ENCODE assay signal across 21 cellular contexts in genomic region chr2:227423633-227424499, GRCh38. TPM values are rescaled to one million over a fixed set of nuclear protein-coding genes. Genes with fewer than 3 reads are reported as not detected.
DNase-seq lines count a peak whose midpoint lies in the region; ATAC-seq and FAIRE-seq lines count a peak whose summit lies in the region.
"Had no signal": no experiment of that assay in that cellular context is flagged by ENCODE, and none has a peak within 500 bp of the region (broad histone marks: within the 10 kb centered on the region; RNA-seq: fewer than 3 reads in every experiment).

No MANE protein-coding gene starts in this region.

- no peak for ATAC-seq in HG03442 (IDR thresholded peaks at IDR 0.05; ENCODE audit: unreplicated experiment)

- H3K4me3 ChIP-seq in neuronal stem cell (ENCODE audit: low read length in 2 of 2) (no peak overlapping the region), SJCRH30 (no peak overlapping the region)
- H3K4me3 ChIP-seq in effector memory CD4-positive, alpha-beta T cell (ENCODE audit: insufficient read depth, low read depth, low read length, poor library complexity, severe bottlenecking) = no peak overlapping the region

- H3K4me1 ChIP-seq in neuronal stem cell (ENCODE audit: control insufficient read depth in 2 of 2, insufficient read depth in 1 of 2, low read depth in 1 of 2, low read length in 2 of 2) (no peaks in the 10 kb centered on the region), SJCRH30 (no peaks in the 10 kb centered on the region)
- no peaks in the 10 kb centered on the region for H3K4me1 ChIP-seq in effector memory CD4-positive, alpha-beta T cell (ENCODE audit: control insufficient read depth, insufficient read depth, low read length, poor library complexity, severe bottlenecking)
- H3K4me1 ChIP-seq: BE2C had no signal

- DNase-seq in Ammon's horn (ENCODE audit: low spot score) (peak; percentile 39), SK-MEL-5 (ENCODE audit: low read depth, low spot score) (peak; percentile 39), frontal cortex (ENCODE audit: low spot score in 2 of 2) (no peak), neuronal stem cell (ENCODE audit: low spot score) (no peak), SJCRH30 (no peak), KBM-7 (no peak)
- DNase-seq in effector memory CD4-positive, alpha-beta T cell = no peak
- DNase-seq: BE2C; CD4-positive, alpha-beta memory T cell; DMS79 treated with DMSO at 0.1 percent for 48 hours; GDM1; NCI-H1436; NCI-H2029 treated with DMSO at 0.1 percent for 48 hours; NCI-H69; NK-92 treated with Interleukin-12 subunit alpha and Interleukin-12 subunit beta, amount 100 ng/mL, for 24 hours; OCI-M1; RPMI8226 had no signal

- no peak overlapping the region for H3K4me2 ChIP-seq in neuronal stem cell (ENCODE audit: insufficient read depth, low read length, poor library complexity, severe bottlenecking)

- H4K91ac ChIP-seq in neuronal stem cell (ENCODE audit: low read depth, low read length, poor library complexity) = no peak overlapping the region

- H3K9me3 ChIP-seq in neuronal stem cell (replicated peaks in 1 of 2; ENCODE audit: control insufficient read depth in 2 of 2, insufficient read depth in 1 of 2, low read depth in 1 of 2, low read length in 2 of 2) (no peaks in the 10 kb centered on the region), SJCRH30 (replicated peaks) (no peaks in the 10 kb centered on the region)
- no peaks in the 10 kb centered on the region for H3K9me3 ChIP-seq in effector memory CD4-positive, alpha-beta T cell (ENCODE audit: control insufficient read depth, low read length)
- H3K9me3 ChIP-seq: BE2C had no signal

- no peak overlapping the region for H2BK15ac ChIP-seq in neuronal stem cell (ENCODE audit: low read length)

- no peak overlapping the region for H3K14ac ChIP-seq in neuronal stem cell (ENCODE audit: low read length)

- no peaks in the 10 kb centered on the region for H3K36me3 ChIP-seq in neuronal stem cell (replicated peaks in 1 of 2; ENCODE audit: control insufficient read depth in 2 of 2, insufficient read depth in 2 of 2, low read length in 2 of 2)
- H3K36me3 ChIP-seq in effector memory CD4-positive, alpha-beta T cell (ENCODE audit: control insufficient read depth, insufficient read depth, low read length) = no peaks in the 10 kb centered on the region
- no peaks in the 10 kb centered on the region for H3K36me3 ChIP-seq in SJCRH30
- H3K36me3 ChIP-seq: BE2C had no signal

- H3K4ac ChIP-seq in neuronal stem cell (ENCODE audit: low read length) = no peak overlapping the region

- no peak overlapping the region for H2BK120ac ChIP-seq in neuronal stem cell (ENCODE audit: low read depth, low read length)

- no peak overlapping the region for H4K8ac ChIP-seq in neuronal stem cell (ENCODE audit: low read depth, low read length)

- H3K9ac ChIP-seq in neuronal stem cell (ENCODE audit: low read depth, low read length, poor library complexity) = no peak overlapping the region

- H2AK5ac ChIP-seq in neuronal stem cell (ENCODE audit: low read depth, low read length) = no peak overlapping the region

- no peak overlapping the region for H3K23ac ChIP-seq in neuronal stem cell (ENCODE audit: low read depth, low read length, poor library complexity)

- no peaks in the 10 kb centered on the region for H3K27me3 ChIP-seq in neuronal stem cell (ENCODE audit: control insufficient read depth in 3 of 3, insufficient read depth in 3 of 3, low read depth in 1 of 3, low read length in 3 of 3)
- H3K27me3 ChIP-seq in effector memory CD4-positive, alpha-beta T cell (replicated peaks; ENCODE audit: control insufficient read depth, insufficient read depth, low read length, poor library complexity, severe bottlenecking) = no peaks in the 10 kb centered on the region
- H3K27me3 ChIP-seq in SJCRH30 = no peaks in the 10 kb centered on the region
- H3K27me3 ChIP-seq: BE2C had no signal

- H2BK12ac ChIP-seq in neuronal stem cell (ENCODE audit: low read length) = no peak overlapping the region

- H2AFZ ChIP-seq in neuronal stem cell (ENCODE audit: low read length) = peak overlapping the region; percentile 53

- H3K27ac ChIP-seq in neuronal stem cell (replicated peaks; ENCODE audit: low read length) (no peak overlapping the region), SJCRH30 (no peak overlapping the region)
- H3K27ac ChIP-seq in effector memory CD4-positive, alpha-beta T cell (ENCODE audit: insufficient read depth, low read length, poor library complexity, severe bottlenecking) = no peak overlapping the region

- no peak overlapping the region for H3K18ac ChIP-seq in neuronal stem cell (ENCODE audit: low read length)

- in situ Hi-C loops in SK-MEL-5 (cut with HindIII; ENCODE audit: low pct_unique_long_range_greater_than_20kb, low sequenced_read_pairs) (no loop called here), KBM-7 (cut with MboI; ENCODE audit: low pct_unique_long_range_greater_than_20kb, low sequenced_read_pairs) (loop anchor here (25.0 kb wide), 1 partner anchor 287 kb away; no protein-coding TSS in a partner anchor)

- H3K79me1 ChIP-seq in neuronal stem cell (ENCODE audit: low read depth, low read length) = no peaks in the 10 kb centered on the region

- H2BK5ac ChIP-seq in neuronal stem cell (ENCODE audit: low read length) = no peak overlapping the region

- FAIRE-seq in frontal cortex (lab: Jason Lieb, UNC) = peak; percentile 39
- FAIRE-seq: H54 had no signal

- no CpG with 5 or more reads among the region's 10 CpGs for WGBS in neuronal stem cell (ENCODE audit: extremely low coverage in 2 of 2, insufficient read length in 2 of 2, insufficient replicate concordance in 1 of 2), 2 donors

RNA-seq across cellular contexts. Expression of gene SCYGR1, which starts 36.1 kb away (rescaled TPM):
- total RNA-seq in SK-MEL-5 (2014; rRNA removed; shearing (Covaris generic)) = not detected in 2 replicates
- not detected in 2 replicates for polyA plus RNA-seq in SK-MEL-5 (2015; cell fraction: cytosol; rRNA removed)
- not detected in 2 replicates for polyA plus RNA-seq in SK-MEL-5 (2015; cell fraction: nucleus; rRNA removed)
- not detected for total RNA-seq in frontal cortex
- not detected for polyA plus RNA-seq in neuronal stem cell (2013, experiment 1 of 2)
- polyA plus RNA-seq in neuronal stem cell (2013, experiment 2 of 2) = not detected
- not detected in 2 replicates for total RNA-seq in SJCRH30 (2014; rRNA removed; shearing (Covaris generic))
- total RNA-seq: A673; CD4-positive, alpha-beta memory T cell; LHCN-M2 had no signal
- polyA plus RNA-seq: CD4-positive, alpha-beta memory T cell had no signal

RNA-seq across cellular contexts. Expression of gene TM4SF20, which starts 44.8 kb away (rescaled TPM):
- not detected in 2 replicates for total RNA-seq in SK-MEL-5 (2014; rRNA removed; shearing (Covaris generic))
- not detected in 2 replicates for polyA plus RNA-seq in SK-MEL-5 (2015; cell fraction: cytosol; rRNA removed)
- not detected in 2 replicates for polyA plus RNA-seq in SK-MEL-5 (2015; cell fraction: nucleus; rRNA removed)
- total RNA-seq in frontal cortex = not detected
- not detected for polyA plus RNA-seq in neuronal stem cell (2013, experiment 1 of 2)
- not detected for polyA plus RNA-seq in neuronal stem cell (2013, experiment 2 of 2)
- total RNA-seq in SJCRH30 (2014; rRNA removed; shearing (Covaris generic)) = not detected in 2 replicates
- total RNA-seq: A673; CD4-positive, alpha-beta memory T cell; LHCN-M2 had no signal
- polyA plus RNA-seq: CD4-positive, alpha-beta memory T cell had no signal

RNA-seq across cellular contexts. Expression of gene AGFG1, which starts 48.1 kb away (rescaled TPM):
- total RNA-seq in SK-MEL-5 (2014; rRNA removed; shearing (Covaris generic)) = 113 and 134 TPM in 2 replicates
- 80.8 and 94.8 TPM in 2 replicates for polyA plus RNA-seq in SK-MEL-5 (2015; cell fraction: cytosol; rRNA removed)
- 65.6 and 82.8 TPM in 2 replicates for polyA plus RNA-seq in SK-MEL-5 (2015; cell fraction: nucleus; rRNA removed)
- 73.0 TPM for total RNA-seq in frontal cortex
- 46.2 TPM for polyA plus RNA-seq in neuronal stem cell (2013, experiment 1 of 2)
- 47.7 TPM for polyA plus RNA-seq in neuronal stem cell (2013, experiment 2 of 2)
- total RNA-seq in SJCRH30 (2014; rRNA removed; shearing (Covaris generic)) = 76.0 and 89.9 TPM in 2 replicates

Comparison
In these comparisons a context has a peak if more than half of its experiments do, and no peak if none do; other contexts are left out.
1. DNase-seq: peak in Ammon's horn (single experiment) and SK-MEL-5 (single experiment); none in frontal cortex (0 of 2), neuronal stem cell (single experiment), effector memory CD4-positive, alpha-beta T cell (0 of 3), SJCRH30 (0 of 2) and KBM-7 (single experiment).